Comparison of ENCODE assay signal across 11 cellular contexts in the genomic region with DNA sequence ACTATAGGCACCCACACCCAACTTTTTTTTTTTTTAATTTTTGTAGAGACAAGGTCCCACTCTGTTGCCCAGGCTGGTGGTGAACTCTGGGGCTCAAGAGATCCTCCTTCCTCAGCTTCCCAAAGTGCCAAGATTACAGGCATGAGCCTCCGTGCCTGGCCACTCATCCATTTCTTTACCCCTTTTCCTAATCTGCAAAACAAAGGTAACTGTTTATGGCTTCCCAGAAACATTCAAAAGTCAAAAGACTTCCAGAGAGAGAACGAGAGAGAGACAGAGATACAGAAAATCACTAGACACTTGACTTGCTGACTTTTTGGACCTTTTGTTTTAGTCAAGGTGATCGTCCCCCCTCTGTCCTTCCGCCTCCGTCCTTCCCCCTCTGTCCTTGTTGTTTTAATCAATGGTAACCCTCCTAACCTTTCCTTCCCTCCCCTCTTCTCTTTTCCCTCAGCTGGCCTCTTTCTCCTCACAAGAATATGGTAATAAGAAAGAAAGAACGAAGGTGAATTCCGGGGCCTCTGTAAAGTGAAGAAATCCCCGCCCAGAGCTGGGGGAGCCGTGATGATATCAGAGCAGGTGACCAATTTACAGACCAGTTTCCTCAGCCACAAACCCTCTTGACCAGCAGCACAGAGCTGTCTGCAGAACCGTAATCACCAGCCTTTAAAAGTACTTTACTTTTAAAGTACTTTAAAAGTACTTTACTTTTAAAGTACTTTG. TPM values are rescaled to one million over a fixed set of nuclear protein-coding genes. Genes with fewer than 3 reads are reported as not detected.
A peak's percentile ranks its signal among the peaks of the same experiment; 100 is the strongest.
DNase-seq lines count a peak whose midpoint lies in the region; ATAC-seq and TF ChIP-seq lines count a peak whose summit lies in the region.
"Had no signal": no experiment of that assay in that cellular context is flagged by ENCODE, and none has a peak within 500 bp of the region (broad histone marks: within the 10 kb centered on the region; RNA-seq: fewer than 3 reads in every experiment).

No MANE protein-coding gene starts in this region.

- H3K27ac Mint-ChIP-seq in HFFc6 = no peak overlapping the region
- H3K27ac Mint-ChIP-seq in activated B cell treated with CpG ODN at 0.5 μM for 24 hours = peak overlapping the region; percentile 85
- H3K27ac Mint-ChIP-seq in naive B cell = peak overlapping the region in 5 of 6 donors; percentile 76 to 91 (median 81)

- peaks cover 21% of the 10 kb centered on the region for H3K27me3 Mint-ChIP-seq in HFFc6 (ENCODE audit: insufficient read depth)
- no peaks in the 10 kb centered on the region for H3K27me3 Mint-ChIP-seq in activated B cell treated with CpG ODN at 0.5 μM for 24 hours
- no peaks in the 10 kb centered on the region for H3K27me3 Mint-ChIP-seq in naive B cell

- H3K9me3 Mint-ChIP-seq in HFFc6 (no peaks in the 10 kb centered on the region), activated B cell treated with CpG ODN at 0.5 μM for 24 hours (no peaks in the 10 kb centered on the region), naive B cell (peaks cover 0 to 5% (median 0%) of the 10 kb centered on the region in 7 donors)

- no peaks in the 10 kb centered on the region for H3K36me3 ChIP-seq in breast epithelium

- POLR2A ChIA-PET in activated B cell treated with CpG ODN at 0.5 μM for 24 hours (lab: Charles Lee) = interaction anchor here (0.7 to 1.4 kb wide), 4 partner anchors 8 to 18 kb away, joined by 3 to 5 read pairs (median 4); no protein-coding TSS in a partner anchor

- no peak overlapping the region for H3K4me3 ChIP-seq in breast epithelium

- CTCF ChIA-PET in activated B cell treated with CpG ODN at 0.5 μM for 24 hours (lab: Charles Lee) = no interaction called here

- DNase-seq in HFFc6 (no peak), activated B cell treated with CpG ODN at 0.5 μM for 24 hours (no peak), naive B cell (no peak), NCI-H1092 treated with DMSO at 0.1 percent for 48 hours (lab: John Stamatoyannopoulos, UW) (no peak), HuH-7 (ENCODE audit: low spot score) (no peak), breast epithelium (ENCODE audit: low spot score in 2 of 2) (no peak)
- DNase-seq: amygdala, hypothalamus had no signal

- H3K27me3 ChIP-seq in breast epithelium = no peaks in the 10 kb centered on the region

- no peak for TF ChIP-seq POLR2A in GM18505 (IDR thresholded peaks at IDR 0.05; ENCODE audit: borderline replicate concordance, extremely low read depth, insufficient read depth, insufficient read length)
- no peak for TF ChIP-seq POLR2A in breast epithelium (IDR thresholded peaks at IDR 0.05)

- TF ChIP-seq CTCF in HFFc6 (IDR thresholded peaks at IDR 0.05) (no peak), activated B cell treated with CpG ODN at 0.5 μM for 24 hours (IDR thresholded peaks at IDR 0.05) (no peak), breast epithelium (IDR thresholded peaks at IDR 0.05) (no peak)

- H3K27ac ChIP-seq in breast epithelium = no peak overlapping the region
- H3K27ac ChIP-seq: RWPE1 had no signal

- no peaks in the 10 kb centered on the region for H3K36me3 Mint-ChIP-seq in HFFc6 (ENCODE audit: low read depth)
- peaks cover 22% of the 10 kb centered on the region for H3K36me3 Mint-ChIP-seq in activated B cell treated with CpG ODN at 0.5 μM for 24 hours (ENCODE audit: low read depth)
- peaks cover 0 to 12% of the 10 kb centered on the region in 2 donors for H3K36me3 Mint-ChIP-seq in naive B cell

- ATAC-seq in GM18505 (IDR thresholded peaks at IDR 0.05; ENCODE audit: unreplicated experiment) (peak; percentile 48), activated B cell treated with CpG ODN at 0.5 μM for 24 hours (ENCODE audit: low read depth) (peak; percentile 5), naive B cell (ENCODE audit: low read depth in 2 of 2) (peak in 1 of 2 donors; percentile 43), HG02623 (IDR thresholded peaks at IDR 0.05; ENCODE audit: unreplicated experiment) (no peak)

- no peaks in the 10 kb centered on the region for H3K9me3 ChIP-seq in breast epithelium

- intact Hi-C loops in activated B cell treated with CpG ODN at 0.5 μM for 24 hours (cut with micrococcal nuclease) (no loop called here), breast epithelium (cut with DNase I; ENCODE audit: low total_unique reads) (no loop called here)

- H3K4me1 Mint-ChIP-seq in HFFc6 (ENCODE audit: low read depth) (peaks cover 29% of the 10 kb centered on the region), activated B cell treated with CpG ODN at 0.5 μM for 24 hours (peaks cover 89% of the 10 kb centered on the region), naive B cell (peaks cover 50 to 73% (median 61%) of the 10 kb centered on the region in 3 donors)

- no peaks in the 10 kb centered on the region for H3K4me1 ChIP-seq in breast epithelium

- H3K4me3 Mint-ChIP-seq in HFFc6 (peak overlapping the region; percentile 56; the same call in 1 of the 2 replicates), activated B cell treated with CpG ODN at 0.5 μM for 24 hours (peak overlapping the region; percentile 61), naive B cell (peak overlapping the region in 1 of 8 donors; percentile 14)

RNA-seq across cellular contexts. Expression of a gene that starts 21.9 kb away (rescaled TPM):
- not detected for total RNA-seq in HFFc6 (2021; fragmentation: NEBNext Ultra II Directional; extraction: Animal tissue kit (Norgen Biotek cat#: 25700))
- total RNA-seq in activated B cell treated with CpG ODN at 0.5 μM for 24 hours = 34.6 and 41.7 TPM in 2 replicates
- 10 to 100 TPM in 5 of 6 donors, 1 to 10 TPM in 1; 5.0 to 22.1 (median 12.7) TPM for polyA plus RNA-seq in naive B cell (ENCODE audit: low read depth in 6 of 6)
- total RNA-seq in breast epithelium = 1 to 10 TPM; 2.7 to 7.9 (median 4.3) TPM
